1 cellular context compared by ENCODE assay signal in the genomic region with DNA sequence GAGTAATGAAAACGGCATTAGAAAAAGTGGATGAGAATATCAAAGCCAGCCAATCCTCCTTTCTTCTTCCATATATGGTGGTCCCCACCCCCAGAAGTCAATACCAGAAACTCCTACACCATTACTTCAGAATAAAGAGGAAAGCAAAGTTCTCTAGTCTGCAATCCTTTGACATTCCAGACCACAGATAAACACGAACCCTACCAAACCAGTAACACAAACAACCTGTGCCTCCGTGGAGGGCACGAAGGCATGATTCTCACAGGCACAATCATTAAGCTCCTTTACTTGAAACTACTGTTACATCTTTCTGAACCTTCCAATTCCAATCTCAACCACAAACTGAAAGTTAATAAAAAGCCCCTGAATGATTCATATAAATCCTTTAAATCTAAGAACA.
TF ChIP-seq lines count a peak whose summit lies in the region.

No MANE protein-coding gene starts in this region.

TF ChIP-seq in GM23338, 12 proteins besides CTCF, POLR2A, EP300 and RAD21:
- TF ChIP-seq, protein P1, sequence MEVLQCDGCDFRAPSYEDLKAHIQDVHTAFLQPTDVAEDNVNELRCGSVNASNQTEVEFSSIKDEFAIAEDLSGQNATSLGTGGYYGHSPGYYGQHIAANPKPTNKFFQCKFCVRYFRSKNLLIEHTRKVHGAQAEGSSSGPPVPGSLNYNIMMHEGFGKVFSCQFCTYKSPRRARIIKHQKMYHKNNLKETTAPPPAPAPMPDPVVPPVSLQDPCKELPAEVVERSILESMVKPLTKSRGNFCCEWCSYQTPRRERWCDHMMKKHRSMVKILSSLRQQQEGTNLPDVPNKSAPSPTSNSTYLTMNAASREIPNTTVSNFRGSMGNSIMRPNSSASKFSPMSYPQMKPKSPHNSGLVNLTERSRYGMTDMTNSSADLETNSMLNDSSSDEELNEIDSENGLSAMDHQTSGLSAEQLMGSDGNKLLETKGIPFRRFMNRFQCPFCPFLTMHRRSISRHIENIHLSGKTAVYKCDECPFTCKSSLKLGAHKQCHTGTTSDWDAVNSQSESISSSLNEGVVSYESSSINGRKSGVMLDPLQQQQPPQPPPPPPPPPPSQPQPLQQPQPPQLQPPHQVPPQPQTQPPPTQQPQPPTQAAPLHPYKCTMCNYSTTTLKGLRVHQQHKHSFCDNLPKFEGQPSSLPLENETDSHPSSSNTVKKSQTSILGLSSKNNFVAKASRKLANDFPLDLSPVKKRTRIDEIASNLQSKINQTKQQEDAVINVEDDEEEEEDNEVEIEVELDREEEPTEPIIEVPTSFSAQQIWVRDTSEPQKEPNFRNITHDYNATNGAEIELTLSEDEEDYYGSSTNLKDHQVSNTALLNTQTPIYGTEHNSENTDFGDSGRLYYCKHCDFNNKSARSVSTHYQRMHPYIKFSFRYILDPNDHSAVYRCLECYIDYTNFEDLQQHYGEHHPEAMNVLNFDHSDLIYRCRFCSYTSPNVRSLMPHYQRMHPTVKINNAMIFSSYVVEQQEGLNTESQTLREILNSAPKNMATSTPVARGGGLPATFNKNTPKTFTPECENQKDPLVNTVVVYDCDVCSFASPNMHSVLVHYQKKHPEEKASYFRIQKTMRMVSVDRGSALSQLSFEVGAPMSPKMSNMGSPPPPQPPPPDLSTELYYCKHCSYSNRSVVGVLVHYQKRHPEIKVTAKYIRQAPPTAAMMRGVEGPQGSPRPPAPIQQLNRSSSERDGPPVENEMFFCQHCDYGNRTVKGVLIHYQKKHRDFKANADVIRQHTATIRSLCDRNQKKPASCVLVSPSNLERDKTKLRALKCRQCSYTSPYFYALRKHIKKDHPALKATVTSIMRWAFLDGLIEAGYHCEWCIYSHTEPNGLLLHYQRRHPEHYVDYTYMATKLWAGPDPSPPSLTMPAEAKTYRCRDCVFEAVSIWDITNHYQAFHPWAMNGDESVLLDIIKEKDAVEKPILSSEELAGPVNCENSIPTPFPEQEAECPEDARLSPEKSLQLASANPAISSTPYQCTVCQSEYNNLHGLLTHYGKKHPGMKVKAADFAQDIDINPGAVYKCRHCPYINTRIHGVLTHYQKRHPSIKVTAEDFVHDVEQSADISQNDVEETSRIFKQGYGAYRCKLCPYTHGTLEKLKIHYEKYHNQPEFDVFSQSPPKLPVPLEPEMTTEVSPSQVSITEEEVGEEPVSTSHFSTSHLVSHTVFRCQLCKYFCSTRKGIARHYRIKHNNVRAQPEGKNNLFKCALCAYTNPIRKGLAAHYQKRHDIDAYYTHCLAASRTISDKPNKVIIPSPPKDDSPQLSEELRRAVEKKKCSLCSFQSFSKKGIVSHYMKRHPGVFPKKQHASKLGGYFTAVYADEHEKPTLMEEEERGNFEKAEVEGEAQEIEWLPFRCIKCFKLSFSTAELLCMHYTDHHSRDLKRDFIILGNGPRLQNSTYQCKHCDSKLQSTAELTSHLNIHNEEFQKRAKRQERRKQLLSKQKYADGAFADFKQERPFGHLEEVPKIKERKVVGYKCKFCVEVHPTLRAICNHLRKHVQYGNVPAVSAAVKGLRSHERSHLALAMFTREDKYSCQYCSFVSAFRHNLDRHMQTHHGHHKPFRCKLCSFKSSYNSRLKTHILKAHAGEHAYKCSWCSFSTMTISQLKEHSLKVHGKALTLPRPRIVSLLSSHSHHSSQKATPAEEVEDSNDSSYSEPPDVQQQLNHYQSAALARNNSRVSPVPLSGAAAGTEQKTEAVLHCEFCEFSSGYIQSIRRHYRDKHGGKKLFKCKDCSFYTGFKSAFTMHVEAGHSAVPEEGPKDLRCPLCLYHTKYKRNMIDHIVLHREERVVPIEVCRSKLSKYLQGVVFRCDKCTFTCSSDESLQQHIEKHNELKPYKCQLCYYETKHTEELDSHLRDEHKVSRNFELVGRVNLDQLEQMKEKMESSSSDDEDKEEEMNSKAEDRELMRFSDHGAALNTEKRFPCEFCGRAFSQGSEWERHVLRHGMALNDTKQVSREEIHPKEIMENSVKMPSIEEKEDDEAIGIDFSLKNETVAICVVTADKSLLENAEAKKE (CRISPR knock-in tag; IDR thresholded peaks at IDR 0.05) = no peak
- TF ChIP-seq POLR2AphosphoS5 (IDR thresholded peaks at IDR 0.05; ENCODE audit: low read depth) (no peak), ZNF331 (CRISPR knock-in tag; IDR thresholded peaks at IDR 0.05; ENCODE audit: low read depth) (no peak), EZH2 (IDR thresholded peaks at IDR 0.05; ENCODE audit: low read depth, unreplicated experiment) (no peak), CREB1 (CRISPR knock-in tag; IDR thresholded peaks at IDR 0.05; ENCODE audit: low read depth) (no peak), STAT1 (IDR thresholded peaks at IDR 0.05; ENCODE audit: unreplicated experiment) (no peak), EZH2phosphoT487 (IDR thresholded peaks at IDR 0.05; ENCODE audit: unreplicated experiment) (no peak), ZNF114 (CRISPR knock-in tag; IDR thresholded peaks at IDR 0.05) (no peak), JUNB (IDR thresholded peaks at IDR 0.05; ENCODE audit: unreplicated experiment) (no peak), NANOG (IDR thresholded peaks at IDR 0.05; ENCODE audit: borderline replicate concordance) (no peak)
- TF ChIP-seq, protein P2, sequence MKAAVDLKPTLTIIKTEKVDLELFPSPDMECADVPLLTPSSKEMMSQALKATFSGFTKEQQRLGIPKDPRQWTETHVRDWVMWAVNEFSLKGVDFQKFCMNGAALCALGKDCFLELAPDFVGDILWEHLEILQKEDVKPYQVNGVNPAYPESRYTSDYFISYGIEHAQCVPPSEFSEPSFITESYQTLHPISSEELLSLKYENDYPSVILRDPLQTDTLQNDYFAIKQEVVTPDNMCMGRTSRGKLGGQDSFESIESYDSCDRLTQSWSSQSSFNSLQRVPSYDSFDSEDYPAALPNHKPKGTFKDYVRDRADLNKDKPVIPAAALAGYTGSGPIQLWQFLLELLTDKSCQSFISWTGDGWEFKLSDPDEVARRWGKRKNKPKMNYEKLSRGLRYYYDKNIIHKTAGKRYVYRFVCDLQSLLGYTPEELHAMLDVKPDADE (IDR thresholded peaks at IDR 0.05) = no peak
- TF ChIP-seq, protein P3, sequence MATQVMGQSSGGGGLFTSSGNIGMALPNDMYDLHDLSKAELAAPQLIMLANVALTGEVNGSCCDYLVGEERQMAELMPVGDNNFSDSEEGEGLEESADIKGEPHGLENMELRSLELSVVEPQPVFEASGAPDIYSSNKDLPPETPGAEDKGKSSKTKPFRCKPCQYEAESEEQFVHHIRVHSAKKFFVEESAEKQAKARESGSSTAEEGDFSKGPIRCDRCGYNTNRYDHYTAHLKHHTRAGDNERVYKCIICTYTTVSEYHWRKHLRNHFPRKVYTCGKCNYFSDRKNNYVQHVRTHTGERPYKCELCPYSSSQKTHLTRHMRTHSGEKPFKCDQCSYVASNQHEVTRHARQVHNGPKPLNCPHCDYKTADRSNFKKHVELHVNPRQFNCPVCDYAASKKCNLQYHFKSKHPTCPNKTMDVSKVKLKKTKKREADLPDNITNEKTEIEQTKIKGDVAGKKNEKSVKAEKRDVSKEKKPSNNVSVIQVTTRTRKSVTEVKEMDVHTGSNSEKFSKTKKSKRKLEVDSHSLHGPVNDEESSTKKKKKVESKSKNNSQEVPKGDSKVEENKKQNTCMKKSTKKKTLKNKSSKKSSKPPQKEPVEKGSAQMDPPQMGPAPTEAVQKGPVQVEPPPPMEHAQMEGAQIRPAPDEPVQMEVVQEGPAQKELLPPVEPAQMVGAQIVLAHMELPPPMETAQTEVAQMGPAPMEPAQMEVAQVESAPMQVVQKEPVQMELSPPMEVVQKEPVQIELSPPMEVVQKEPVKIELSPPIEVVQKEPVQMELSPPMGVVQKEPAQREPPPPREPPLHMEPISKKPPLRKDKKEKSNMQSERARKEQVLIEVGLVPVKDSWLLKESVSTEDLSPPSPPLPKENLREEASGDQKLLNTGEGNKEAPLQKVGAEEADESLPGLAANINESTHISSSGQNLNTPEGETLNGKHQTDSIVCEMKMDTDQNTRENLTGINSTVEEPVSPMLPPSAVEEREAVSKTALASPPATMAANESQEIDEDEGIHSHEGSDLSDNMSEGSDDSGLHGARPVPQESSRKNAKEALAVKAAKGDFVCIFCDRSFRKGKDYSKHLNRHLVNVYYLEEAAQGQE (IDR thresholded peaks at IDR 0.05; ENCODE audit: unreplicated experiment) = no peak
